9 cellular contexts compared by ENCODE assay signal in genomic region chr2:43239981-43240761, GRCh38. TPM values are rescaled to one million over a fixed set of nuclear protein-coding genes. Genes with fewer than 3 reads are reported as not detected.
A peak's percentile ranks its signal among the peaks of the same experiment; 100 is the strongest.
DNase-seq lines count a peak whose midpoint lies in the region; ATAC-seq and TF ChIP-seq lines count a peak whose summit lies in the region.
"Had no signal": no experiment of that assay in that cellular context is flagged by ENCODE, and none has a peak within 500 bp of the region (broad histone marks: within the 10 kb centered on the region; RNA-seq: fewer than 3 reads in every experiment).

No MANE protein-coding gene starts in this region.

- H3K27ac Mint-ChIP-seq in stimulated activated effector memory CD8-positive, alpha-beta T cell treated with anti-CD3 and anti-CD28 coated beads, Interleukin-12 subunit alpha, Interleukin-12 subunit beta, amount 100 ng/mL, for 72 hours = peak overlapping the region; percentile 8
- H3K27ac Mint-ChIP-seq in activated CD8-positive, alpha-beta memory T cell treated with anti-CD3 and anti-CD28 coated beads, Interleukin-2, amount 10 ng/mL, durations not matched to agents 7 days and 5 days = no peak overlapping the region

- TF ChIP-seq POLR2A in esophagus muscularis mucosa (IDR thresholded peaks at IDR 0.05; ENCODE audit: low read depth) = no peak

- intact Hi-C loops in esophagus muscularis mucosa (cut with DNase I) = no loop called here

- CTCF ChIA-PET in activated CD8-positive, alpha-beta memory T cell treated with anti-CD3 and anti-CD28 coated beads, Interleukin-2, amount 10 ng/mL, durations not matched to agents 7 days and 5 days (lab: Charles Lee) = interaction anchor here (0.8 to 1.5 kb wide), 4 partner anchors 11 to 246 kb away, joined by 3 to 5 read pairs (median 4); no protein-coding TSS in a partner anchor

- no peak for TF ChIP-seq CTCF in esophagus muscularis mucosa (IDR thresholded peaks at IDR 0.05)

- no peaks in the 10 kb centered on the region for H3K27me3 Mint-ChIP-seq in activated CD8-positive, alpha-beta memory T cell treated with anti-CD3 and anti-CD28 coated beads, Interleukin-2, amount 10 ng/mL, durations not matched to agents 7 days and 5 days

- DNase-seq in MV-4-11 (lab: John Stamatoyannopoulos, UW) (peak; percentile 80), esophagus muscularis mucosa (ENCODE audit: extremely low spot score) (no peak), hippocampal formation (lab: John Stamatoyannopoulos, UW) (no peak), ecto neural progenitor cell (ENCODE audit: low spot score) (no peak)
- DNase-seq in stimulated activated effector memory CD8-positive, alpha-beta T cell treated with anti-CD3 and anti-CD28 coated beads, Interleukin-12 subunit alpha, Interleukin-12 subunit beta, amount 100 ng/mL, for 72 hours (ENCODE audit: low spot score in 2 of 2) = no peak
- DNase-seq in activated CD8-positive, alpha-beta memory T cell treated with anti-CD3 and anti-CD28 coated beads, Interleukin-2, amount 10 ng/mL, durations not matched to agents 7 days and 5 days = no peak
- no peak for DNase-seq in stimulated activated CD4-positive, alpha-beta T cell treated with anti-CD3 and anti-CD28 coated beads, Interleukin-2, amount 100 ng/mL, for 48 hours
- DNase-seq: SHP77 treated with DMSO at 0.1 percent for 48 hours had no signal

- ATAC-seq in GM19043 (IDR thresholded peaks at IDR 0.05; ENCODE audit: low read depth, unreplicated experiment) = peak; percentile 71
- peak; percentile 43 for ATAC-seq in stimulated activated effector memory CD8-positive, alpha-beta T cell treated with anti-CD3 and anti-CD28 coated beads, Interleukin-12 subunit alpha, Interleukin-12 subunit beta, amount 100 ng/mL, for 72 hours
- no peak for ATAC-seq in activated CD8-positive, alpha-beta memory T cell treated with anti-CD3 and anti-CD28 coated beads, Interleukin-2, amount 10 ng/mL, durations not matched to agents 7 days and 5 days

- H3K4me1 Mint-ChIP-seq in stimulated activated effector memory CD8-positive, alpha-beta T cell treated with anti-CD3 and anti-CD28 coated beads, Interleukin-12 subunit alpha, Interleukin-12 subunit beta, amount 100 ng/mL, for 72 hours = peaks cover 24% of the 10 kb centered on the region
- H3K4me1 Mint-ChIP-seq in activated CD8-positive, alpha-beta memory T cell treated with anti-CD3 and anti-CD28 coated beads, Interleukin-2, amount 10 ng/mL, durations not matched to agents 7 days and 5 days = peaks cover 6% of the 10 kb centered on the region

- no peaks in the 10 kb centered on the region for H3K9me3 ChIP-seq in esophagus muscularis mucosa

- peaks cover 3 to 17% (median 13%) of the 10 kb centered on the region in 4 donors for H3K4me1 ChIP-seq in esophagus muscularis mucosa

- peak overlapping the region; percentile 30 to 60 (median 51) for H3K27ac ChIP-seq in esophagus muscularis mucosa (replicated peaks in 1 of 4)

- H3K4me3 Mint-ChIP-seq in stimulated activated effector memory CD8-positive, alpha-beta T cell treated with anti-CD3 and anti-CD28 coated beads, Interleukin-12 subunit alpha, Interleukin-12 subunit beta, amount 100 ng/mL, for 72 hours = no peak overlapping the region
- H3K4me3 Mint-ChIP-seq in activated CD8-positive, alpha-beta memory T cell treated with anti-CD3 and anti-CD28 coated beads, Interleukin-2, amount 10 ng/mL, durations not matched to agents 7 days and 5 days = no peak overlapping the region

- no peaks in the 10 kb centered on the region for H3K36me3 ChIP-seq in esophagus muscularis mucosa

- WGBS in esophagus muscularis mucosa = 86% methylated on average over 13 of the region's 13 CpGs

- peaks cover 7% of the 10 kb centered on the region for H3K36me3 Mint-ChIP-seq in stimulated activated effector memory CD8-positive, alpha-beta T cell treated with anti-CD3 and anti-CD28 coated beads, Interleukin-12 subunit alpha, Interleukin-12 subunit beta, amount 100 ng/mL, for 72 hours
- H3K36me3 Mint-ChIP-seq in activated CD8-positive, alpha-beta memory T cell treated with anti-CD3 and anti-CD28 coated beads, Interleukin-2, amount 10 ng/mL, durations not matched to agents 7 days and 5 days = peaks cover 3% of the 10 kb centered on the region

- no peak overlapping the region for H3K4me3 ChIP-seq in esophagus muscularis mucosa

- no peaks in the 10 kb centered on the region for H3K9me3 Mint-ChIP-seq in stimulated activated effector memory CD8-positive, alpha-beta T cell treated with anti-CD3 and anti-CD28 coated beads, Interleukin-12 subunit alpha, Interleukin-12 subunit beta, amount 100 ng/mL, for 72 hours
- H3K9me3 Mint-ChIP-seq in activated CD8-positive, alpha-beta memory T cell treated with anti-CD3 and anti-CD28 coated beads, Interleukin-2, amount 10 ng/mL, durations not matched to agents 7 days and 5 days (ENCODE audit: low read depth) = no peaks in the 10 kb centered on the region

- no peaks in the 10 kb centered on the region for H3K27me3 ChIP-seq in esophagus muscularis mucosa

- no peak for TF ChIP-seq EP300 in esophagus muscularis mucosa (IDR thresholded peaks at IDR 0.05)

RNA-seq across cellular contexts. Expression of gene ZFP36L2, which starts 13.8 kb away (rescaled TPM):
- total RNA-seq in esophagus muscularis mucosa = 100 to 1,000 TPM in 1 of 4 donors, 10 to 100 TPM in 3; 81.7 to 117 (median 85.7) TPM
- 100 to 1,000 TPM; 118 to 158 TPM for total RNA-seq in activated CD8-positive, alpha-beta memory T cell treated with anti-CD3 and anti-CD28 coated beads, Interleukin-2, amount 10 ng/mL, durations not matched to agents 7 days and 5 days
